Comparison of ENCODE assay signal across 9 cellular contexts in the genomic region with DNA sequence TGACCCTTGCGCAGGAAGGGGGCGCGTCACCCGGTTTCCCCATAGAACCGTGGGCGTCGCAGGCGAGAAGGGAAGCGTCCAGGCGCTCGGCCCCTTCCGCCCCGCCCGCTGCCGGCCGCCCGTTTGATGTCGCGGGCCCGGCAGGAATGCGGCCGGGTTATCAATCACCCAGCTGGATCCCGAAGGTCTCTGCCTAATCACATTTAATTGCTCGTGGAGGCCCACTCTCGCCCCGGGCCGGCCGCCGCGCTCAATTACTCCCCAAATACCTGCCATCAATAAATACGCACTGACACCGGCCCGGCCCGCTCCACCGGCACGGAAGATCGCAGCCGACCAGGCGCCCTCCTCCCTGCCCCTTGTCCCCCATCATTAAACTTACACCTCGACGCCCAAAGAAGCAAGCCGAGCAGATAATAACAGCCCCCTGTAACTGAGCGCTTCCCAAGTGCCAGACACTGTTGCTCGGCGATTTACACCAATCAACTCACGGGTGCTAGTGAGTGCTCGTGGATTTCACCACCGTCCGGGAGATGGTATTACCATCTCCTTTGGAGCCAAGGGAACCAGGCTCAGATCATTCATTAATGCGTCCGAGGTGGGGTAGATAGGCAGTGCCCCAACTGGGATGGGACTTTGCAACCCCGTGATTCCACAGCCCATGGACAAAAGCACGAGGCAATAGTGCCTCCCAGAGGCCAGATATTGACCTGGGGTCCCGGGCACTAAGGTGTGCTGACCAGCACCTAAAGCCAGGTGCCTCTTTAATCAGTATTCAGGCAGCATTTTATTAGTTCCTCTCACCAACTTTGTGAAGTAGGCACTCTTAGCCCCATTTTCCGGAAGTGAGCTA. TPM values are rescaled to one million over a fixed set of nuclear protein-coding genes. Genes with fewer than 3 reads are reported as not detected.
A peak's percentile ranks its signal among the peaks of the same experiment; 100 is the strongest.
DNase-seq lines count a peak whose midpoint lies in the region; TF ChIP-seq lines count a peak whose summit lies in the region.
"Had no signal": no experiment of that assay in that cellular context is flagged by ENCODE, and none has a peak within 500 bp of the region (broad histone marks: within the 10 kb centered on the region; RNA-seq: fewer than 3 reads in every experiment).

No MANE protein-coding gene starts in this region.

- H3K27ac ChIP-seq in HUES6 (ENCODE audit: low read depth, low read length), result no peak overlapping the region; the same call in 1 of the 2 replicates
- H3K27ac ChIP-seq in liver (ENCODE audit: low read depth in 1 of 2, low read length in 2 of 2), result no peak overlapping the region
- H3K27ac ChIP-seq in CD8-positive, alpha-beta memory T cell (ENCODE audit: low read depth, low read length), result no peak overlapping the region
- H3K27ac ChIP-seq in uterus, result no peak overlapping the region

- CTCF ChIA-PET in CD8-positive, alpha-beta memory T cell (lab: Charles Lee), result no interaction called here

- intact Hi-C loops in uterus (cut with DNase I; ENCODE audit: low total_unique reads), result no loop called here

- in situ Hi-C loops in ACHN (cut with HindIII; ENCODE audit: low pct_ligation_motif_present, low pct_unique_long_range_greater_than_20kb, low sequenced_read_pairs), result no loop called here

- TF ChIP-seq POLR2A in uterus (IDR thresholded peaks at IDR 0.05), result no peak

- DNase-seq in ACHN (peak; percentile 12), NCI-H128 (lab: John Stamatoyannopoulos, UW; ENCODE audit: unreplicated experiment) (no peak), DMS79 (lab: John Stamatoyannopoulos, UW) (no peak), uterus (no peak)
- DNase-seq in CD8-positive, alpha-beta memory T cell, result no peak
- DNase-seq: effector memory CD4-positive, alpha-beta T cell had no signal

- TF ChIP-seq RAD21 in liver (IDR thresholded peaks at IDR 0.05), result peak; percentile 54 to 56

- WGBS in liver, result 3% methylated on average over 55 of the region's 55 CpGs

- peak overlapping the region; percentile 59 for H3K4me3 ChIP-seq in HUES6 (ENCODE audit: low read depth, low read length)
- no peak overlapping the region for H3K4me3 ChIP-seq in liver (ENCODE audit: low read depth in 1 of 3, low read length in 3 of 3)
- no peak overlapping the region for H3K4me3 ChIP-seq in CD8-positive, alpha-beta memory T cell (ENCODE audit: low read length)
- H3K4me3 ChIP-seq in uterus, result no peak overlapping the region

- peaks cover 54% of the 10 kb centered on the region for H3K4me1 ChIP-seq in HUES6 (ENCODE audit: control insufficient read depth, insufficient read depth, low read length)
- H3K4me1 ChIP-seq in liver (ENCODE audit: control insufficient read depth in 4 of 4, insufficient read depth in 4 of 4, low read length in 3 of 4), result no peaks in the 10 kb centered on the region
- no peaks in the 10 kb centered on the region for H3K4me1 ChIP-seq in CD8-positive, alpha-beta memory T cell (ENCODE audit: insufficient read depth, low read length)
- H3K4me1 ChIP-seq in uterus, result peaks cover 0 to 6% of the 10 kb centered on the region in 2 donors

- peak overlapping the region in 4 of 5 experiments; percentile 10 to 94 (median 48) for H3K27ac Mint-ChIP-seq in brain
- no peak overlapping the region for H3K27ac Mint-ChIP-seq in CD8-positive, alpha-beta memory T cell

- H3K4me1 Mint-ChIP-seq in brain, result peaks cover 45% of the 10 kb centered on the region
- no peaks in the 10 kb centered on the region for H3K4me1 Mint-ChIP-seq in CD8-positive, alpha-beta memory T cell

- peak; percentile 82 to 86 for TF ChIP-seq CTCF in brain (conservative IDR thresholded peaks at IDR 0.05)
- TF ChIP-seq CTCF in liver (IDR thresholded peaks at IDR 0.05; ENCODE audit: low read depth, low read length, missing input control), result peak; percentile 17
- TF ChIP-seq CTCF in uterus (IDR thresholded peaks at IDR 0.05), result peak in 1 of 4 experiments; percentile 14

- H3K27me3 Mint-ChIP-seq in brain, result peaks cover 100% of the 10 kb centered on the region
- peaks cover 42 to 74% of the 10 kb centered on the region in 2 donors for H3K27me3 Mint-ChIP-seq in CD8-positive, alpha-beta memory T cell

- no peaks in the 10 kb centered on the region for H3K9me3 ChIP-seq in HUES6 (ENCODE audit: control insufficient read depth, insufficient read depth, low read depth, low read length)
- no peaks in the 10 kb centered on the region for H3K9me3 ChIP-seq in liver (ENCODE audit: control insufficient read depth in 4 of 4, low read length in 3 of 4)
- no peaks in the 10 kb centered on the region for H3K9me3 ChIP-seq in CD8-positive, alpha-beta memory T cell (ENCODE audit: low read length)
- no peaks in the 10 kb centered on the region for H3K9me3 ChIP-seq in uterus

- H3K27me3 ChIP-seq in HUES6 (ENCODE audit: control insufficient read depth, insufficient read depth, low read length) (peaks cover 72% of the 10 kb centered on the region), liver (ENCODE audit: control insufficient read depth in 4 of 4, insufficient read depth in 4 of 4, low read length in 3 of 4) (peaks cover 15 to 19% (median 17%) of the 10 kb centered on the region in 4 donors), uterus (peaks cover 0 to 42% of the 10 kb centered on the region in 2 donors)
- peaks cover 10% of the 10 kb centered on the region for H3K27me3 ChIP-seq in CD8-positive, alpha-beta memory T cell (ENCODE audit: insufficient read depth, low read length, poor library complexity, severe bottlenecking)

- peaks cover 0 to 3% (median 0%) of the 10 kb centered on the region in 5 experiments for H3K9me3 Mint-ChIP-seq in brain
- peaks cover 0 to 5% (median 2%) of the 10 kb centered on the region in 5 donors for H3K9me3 Mint-ChIP-seq in CD8-positive, alpha-beta memory T cell

- H3K4me3 Mint-ChIP-seq in brain, result peak overlapping the region; percentile 79 to 91 (median 84)
- no peak overlapping the region for H3K4me3 Mint-ChIP-seq in CD8-positive, alpha-beta memory T cell

- H3K9ac ChIP-seq in HUES6 (ENCODE audit: low read length) (peak overlapping the region; percentile 67), liver (ENCODE audit: low read depth in 1 of 2, low read length in 2 of 2) (no peak overlapping the region)

- no peaks in the 10 kb centered on the region for H3K36me3 Mint-ChIP-seq in brain
- no peaks in the 10 kb centered on the region for H3K36me3 Mint-ChIP-seq in CD8-positive, alpha-beta memory T cell

- POLR2A ChIA-PET in CD8-positive, alpha-beta memory T cell (lab: Charles Lee), result no interaction called here

- H3K36me3 ChIP-seq in HUES6 (ENCODE audit: control insufficient read depth, insufficient read depth, low read length) (no peaks in the 10 kb centered on the region), liver (ENCODE audit: control insufficient read depth in 4 of 4, insufficient read depth in 3 of 4, low read depth in 1 of 4, low read length in 3 of 4) (no peaks in the 10 kb centered on the region), uterus (no peaks in the 10 kb centered on the region)
- no peaks in the 10 kb centered on the region for H3K36me3 ChIP-seq in CD8-positive, alpha-beta memory T cell (ENCODE audit: insufficient read depth, low read length)

TF ChIP-seq in liver, 16 proteins besides CTCF, POLR2A, EP300 and RAD21:
- TF ChIP-seq TAF1 (conservative IDR thresholded peaks at IDR 0.05) (no peak), RXRA (IDR thresholded peaks at IDR 0.05) (no peak), GABPA (IDR thresholded peaks at IDR 0.05 in 1 of 2, conservative IDR thresholded peaks at IDR 0.05 in 1 of 2) (no peak)
- TF ChIP-seq, protein P1, sequence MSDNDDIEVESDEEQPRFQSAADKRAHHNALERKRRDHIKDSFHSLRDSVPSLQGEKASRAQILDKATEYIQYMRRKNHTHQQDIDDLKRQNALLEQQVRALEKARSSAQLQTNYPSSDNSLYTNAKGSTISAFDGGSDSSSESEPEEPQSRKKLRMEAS (IDR thresholded peaks at IDR 0.05), result no peak

RNA-seq across cellular contexts. Expression of gene MSX2, which starts 11.3 kb away (rescaled TPM):
- 0.54 TPM for polyA plus RNA-seq in brain (ENCODE audit: insufficient read depth, low read depth, low replicate concordance)
- total RNA-seq in liver, result under 1 TPM in 1 of 2 donors, not detected in 1; 0.08 TPM
- under 1 TPM in 1 of 2 donors, not detected in 1; 0.09 TPM for polyA plus RNA-seq in liver
- not detected for total RNA-seq in CD8-positive, alpha-beta memory T cell
- not detected for polyA plus RNA-seq in CD8-positive, alpha-beta memory T cell
- 1 to 10 TPM in 1 of 4 donors, under 1 TPM in 1, not detected in 2; 0.37 to 7.5 TPM for total RNA-seq in uterus

Comparison
In these comparisons a context has a peak if more than half of its experiments do, and no peak if none do; other contexts are left out.
1. H3K27ac Mint-ChIP-seq: peak in brain (4 of 5); none in CD8-positive, alpha-beta memory T cell (0 of 8).
2. H3K4me3 Mint-ChIP-seq: peak in brain (5 of 5); none in CD8-positive, alpha-beta memory T cell (0 of 7).